ENCODE assay signal across 25 cellular contexts in the genomic region with DNA sequence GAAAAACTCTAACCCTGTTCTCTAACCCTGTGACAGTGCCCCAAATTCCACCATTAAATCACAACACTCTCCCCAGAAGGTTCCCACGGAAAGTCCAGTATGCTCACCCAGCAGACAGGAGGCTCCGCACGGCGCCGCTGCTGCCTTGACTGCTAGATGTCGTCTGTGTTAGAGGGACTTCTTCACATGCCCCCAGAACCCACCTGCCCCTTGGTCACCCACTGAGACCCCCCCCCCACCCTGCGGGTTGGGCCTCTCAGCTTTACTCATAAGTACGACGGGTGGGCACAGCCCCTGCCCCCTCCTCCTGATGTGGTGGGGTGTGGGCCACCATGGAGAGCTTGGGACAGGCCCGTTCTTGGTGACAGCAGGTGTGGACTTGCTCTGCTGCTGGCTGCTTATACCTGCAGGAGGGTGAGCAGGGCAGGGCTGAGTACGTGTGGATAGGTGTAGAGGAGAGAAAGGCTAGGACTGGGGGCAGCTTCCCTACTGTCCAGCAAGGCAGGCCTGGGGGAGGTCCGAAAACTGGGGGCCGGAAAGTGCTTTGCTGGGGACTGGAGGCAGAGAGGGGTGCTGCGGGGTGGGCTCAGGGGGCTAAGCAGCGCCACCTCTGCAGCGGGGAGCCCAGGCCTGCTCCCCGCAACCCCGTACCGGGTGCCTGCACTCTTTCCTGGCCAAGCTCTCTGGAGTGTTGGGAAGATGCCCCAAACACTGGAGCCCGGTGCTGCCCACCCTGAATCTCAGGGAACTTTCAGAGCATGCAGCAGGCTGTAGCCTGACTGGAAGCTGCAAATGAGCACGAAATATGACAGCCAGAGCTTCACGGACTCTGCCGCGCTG. TPM values are rescaled to one million over a fixed set of nuclear protein-coding genes. Genes with fewer than 3 reads are reported as not detected.
"Had no signal": no experiment of that assay in that cellular context is flagged by ENCODE, and none has a peak within 500 bp of the region (broad histone marks: within the 10 kb centered on the region; RNA-seq: fewer than 3 reads in every experiment).

No MANE protein-coding gene starts in this region.

- H3K4me1 Mint-ChIP-seq: activated B cell treated with CpG ODN at 0.5 μM for 24 hours; activated CD8-positive, alpha-beta memory T cell treated with anti-CD3 and anti-CD28 coated beads, Interleukin-2, amount 10 ng/mL, durations not matched to agents 7 days and 5 days; activated naive CD4-positive, alpha-beta T cell treated with anti-CD3 and anti-CD28 coated beads, Interleukin-2, amount 50 U/mL, for 24 hours; activated naive CD8-positive, alpha-beta T cell treated with anti-CD3 and anti-CD28 coated beads, Interleukin-2, amount 50 U/mL, for 24 hours; endodermal cell; naive thymus-derived CD8-positive, alpha-beta T cell; stimulated activated effector memory CD8-positive, alpha-beta T cell treated with anti-CD3 and anti-CD28 coated beads, Interleukin-12 subunit alpha, Interleukin-12 subunit beta, amount 100 ng/mL, for 72 hours had no signal

- H3K36me3 Mint-ChIP-seq: activated CD8-positive, alpha-beta memory T cell treated with anti-CD3 and anti-CD28 coated beads, Interleukin-2, amount 10 ng/mL, durations not matched to agents 7 days and 5 days; activated naive CD4-positive, alpha-beta T cell treated with anti-CD3 and anti-CD28 coated beads, Interleukin-2, amount 50 U/mL, for 24 hours; naive thymus-derived CD8-positive, alpha-beta T cell; stimulated activated effector memory CD8-positive, alpha-beta T cell treated with anti-CD3 and anti-CD28 coated beads, Interleukin-12 subunit alpha, Interleukin-12 subunit beta, amount 100 ng/mL, for 72 hours; type B pancreatic cell had no signal

- ATAC-seq: activated CD8-positive, alpha-beta memory T cell treated with anti-CD3 and anti-CD28 coated beads, Interleukin-2, amount 10 ng/mL, durations not matched to agents 7 days and 5 days; activated CD8-positive, alpha-beta T cell treated with anti-CD3 and anti-CD28 coated beads, Interleukin-2, amount 10 ng/mL, durations not matched to agents 7 days and 5 days; activated naive CD8-positive, alpha-beta T cell treated with anti-CD3 and anti-CD28 coated beads, Interleukin-2, amount 50 U/mL, for 24 hours; foreskin keratinocyte; left cardiac atrium; naive thymus-derived CD8-positive, alpha-beta T cell; stimulated activated effector memory CD8-positive, alpha-beta T cell treated with anti-CD3 and anti-CD28 coated beads, Interleukin-12 subunit alpha, Interleukin-12 subunit beta, amount 100 ng/mL, for 72 hours had no signal

- H3K27ac Mint-ChIP-seq: activated B cell treated with CpG ODN at 0.5 μM for 24 hours; activated CD8-positive, alpha-beta memory T cell treated with anti-CD3 and anti-CD28 coated beads, Interleukin-2, amount 10 ng/mL, durations not matched to agents 7 days and 5 days; activated CD8-positive, alpha-beta T cell treated with anti-CD3 and anti-CD28 coated beads, Interleukin-2, amount 10 ng/mL, durations not matched to agents 7 days and 5 days; activated naive CD4-positive, alpha-beta T cell treated with anti-CD3 and anti-CD28 coated beads, Interleukin-2, amount 50 U/mL, for 24 hours; activated naive CD8-positive, alpha-beta T cell treated with anti-CD3 and anti-CD28 coated beads, Interleukin-2, amount 50 U/mL, for 24 hours; activated T-helper 2 cell treated with anti-CD3 and anti-CD28 coated beads, Interferon-gamma antibody, Interleukin-2, Interleukin-4, amounts not matched to agents 10 μg/mL and 5 μg/mL and 100 μg/mL, durations not matched to agents 14 hours and 24 hours and 36 hours; dendritic cell treated with granulocyte-macrophage colony-stimulating factor and Interleukin-4, amounts not matched to agents 40 ng/mL and 50 ng/mL, for 4 days; endodermal cell; naive thymus-derived CD8-positive, alpha-beta T cell; stimulated activated effector memory CD8-positive, alpha-beta T cell treated with anti-CD3 and anti-CD28 coated beads, Interleukin-12 subunit alpha, Interleukin-12 subunit beta, amount 100 ng/mL, for 72 hours; stimulated activated naive CD8-positive, alpha-beta T cell treated with anti-CD3 and anti-CD28 coated beads, Interleukin-15, Interleukin-2, amounts not matched to agents 100 ng/mL and 50 ng/mL, for 24 hours; type B pancreatic cell had no signal

- DNase-seq: activated B cell treated with CpG ODN at 0.5 μM for 24 hours; activated CD8-positive, alpha-beta memory T cell treated with anti-CD3 and anti-CD28 coated beads, Interleukin-2, amount 10 ng/mL, durations not matched to agents 7 days and 5 days; activated CD8-positive, alpha-beta T cell treated with anti-CD3 and anti-CD28 coated beads, Interleukin-2, amount 10 ng/mL, durations not matched to agents 7 days and 5 days; activated naive CD8-positive, alpha-beta T cell treated with anti-CD3 and anti-CD28 coated beads, Interleukin-2, amount 50 U/mL, for 24 hours; activated T-cell treated with anti-CD3 and anti-CD28 coated beads, Interleukin-2, amount 50 U/mL, for 48 hours; amygdala; central memory CD4-positive, alpha-beta T cell; endodermal cell; foreskin keratinocyte; islet precursor cell; left cardiac atrium; ovary; retina; sigmoid colon; small intestine; stimulated activated CD4-positive, alpha-beta T cell treated with anti-CD3 and anti-CD28 coated beads, Interleukin-4, amount 100 ng/mL, for 24 hours; substantia nigra; T-helper 2 cell had no signal

- H3K4me3 Mint-ChIP-seq: activated B cell treated with CpG ODN at 0.5 μM for 24 hours; activated CD8-positive, alpha-beta memory T cell treated with anti-CD3 and anti-CD28 coated beads, Interleukin-2, amount 10 ng/mL, durations not matched to agents 7 days and 5 days; activated CD8-positive, alpha-beta T cell treated with anti-CD3 and anti-CD28 coated beads, Interleukin-2, amount 10 ng/mL, durations not matched to agents 7 days and 5 days; activated naive CD4-positive, alpha-beta T cell treated with anti-CD3 and anti-CD28 coated beads, Interleukin-2, amount 50 U/mL, for 24 hours; activated naive CD8-positive, alpha-beta T cell treated with anti-CD3 and anti-CD28 coated beads, Interleukin-2, amount 50 U/mL, for 24 hours; dendritic cell treated with granulocyte-macrophage colony-stimulating factor and Interleukin-4, amounts not matched to agents 40 ng/mL and 50 ng/mL, for 4 days; endodermal cell; naive thymus-derived CD8-positive, alpha-beta T cell; stimulated activated effector memory CD8-positive, alpha-beta T cell treated with anti-CD3 and anti-CD28 coated beads, Interleukin-12 subunit alpha, Interleukin-12 subunit beta, amount 100 ng/mL, for 72 hours; stimulated activated naive CD8-positive, alpha-beta T cell treated with anti-CD3 and anti-CD28 coated beads, Interleukin-15, Interleukin-2, amounts not matched to agents 100 ng/mL and 50 ng/mL, for 24 hours; type B pancreatic cell had no signal

- H3K9me3 Mint-ChIP-seq: activated B cell treated with CpG ODN at 0.5 μM for 24 hours; activated naive CD4-positive, alpha-beta T cell treated with anti-CD3 and anti-CD28 coated beads, Interleukin-2, amount 50 U/mL, for 24 hours; activated naive CD8-positive, alpha-beta T cell treated with anti-CD3 and anti-CD28 coated beads, Interleukin-2, amount 50 U/mL, for 24 hours; activated T-helper 2 cell treated with anti-CD3 and anti-CD28 coated beads, Interferon-gamma antibody, Interleukin-2, Interleukin-4, amounts not matched to agents 10 μg/mL and 5 μg/mL and 100 μg/mL, durations not matched to agents 14 hours and 24 hours and 36 hours; dendritic cell treated with granulocyte-macrophage colony-stimulating factor and Interleukin-4, amounts not matched to agents 40 ng/mL and 50 ng/mL, for 4 days; stimulated activated effector memory CD8-positive, alpha-beta T cell treated with anti-CD3 and anti-CD28 coated beads, Interleukin-12 subunit alpha, Interleukin-12 subunit beta, amount 100 ng/mL, for 72 hours; stimulated activated naive CD8-positive, alpha-beta T cell treated with anti-CD3 and anti-CD28 coated beads, Interleukin-15, Interleukin-2, amounts not matched to agents 100 ng/mL and 50 ng/mL, for 24 hours had no signal

- H3K27me3 Mint-ChIP-seq: stimulated activated naive CD8-positive, alpha-beta T cell treated with anti-CD3 and anti-CD28 coated beads, Interleukin-15, Interleukin-2, amounts not matched to agents 100 ng/mL and 50 ng/mL, for 24 hours had no signal

RNA-seq across cellular contexts. Expression of gene OLFM1, which starts 57.4 kb away (rescaled TPM):
- total RNA-seq: activated B cell treated with CpG ODN at 0.5 μM for 24 hours; activated CD8-positive, alpha-beta T cell treated with anti-CD3 and anti-CD28 coated beads, Interleukin-2, amount 10 ng/mL, durations not matched to agents 7 days and 5 days; naive thymus-derived CD8-positive, alpha-beta T cell had no signal
- polyA plus RNA-seq: naive thymus-derived CD8-positive, alpha-beta T cell had no signal
